Comparison of ENCODE assay signal across 25 cellular contexts in genomic region chr2:171169839-171170238, GRCh38.
"Had no signal": no experiment of that assay in that cellular context is flagged by ENCODE, and none has a peak within 500 bp of the region (broad histone marks: within the 10 kb centered on the region; RNA-seq: fewer than 3 reads in every experiment).

No MANE protein-coding gene starts in this region.

- H3K36me3 ChIP-seq: esophagus squamous epithelium, gastrocnemius medialis, heart right ventricle, left lung, lower lobe of right lung had no signal

- H3K27ac ChIP-seq: coronary artery, dorsolateral prefrontal cortex, epithelial cell of prostate, esophagus squamous epithelium, gastrocnemius medialis, heart right ventricle, left lung, lower lobe of right lung had no signal

- H3K27me3 Mint-ChIP-seq: naive B cell had no signal

- H3K27ac Mint-ChIP-seq: mesothelial cell of epicardium had no signal

- H3K4me1 ChIP-seq: esophagus squamous epithelium, gastrocnemius medialis, heart right ventricle, left lung, lower lobe of right lung had no signal

- H3K4me1 Mint-ChIP-seq: naive B cell had no signal

- ATAC-seq: esophagus mucosa, gastrocnemius medialis, heart right ventricle, left cardiac atrium, left lung, left ventricle myocardium superior, lower lobe of right lung, mucosa of descending colon had no signal

- H3K9me3 ChIP-seq: esophagus squamous epithelium, gastrocnemius medialis, heart right ventricle, left lung, lower lobe of right lung, mucosa of descending colon had no signal

- H3K4me3 Mint-ChIP-seq: mesothelial cell of epicardium, naive B cell had no signal

- H3K36me3 Mint-ChIP-seq: mesothelial cell of epicardium, naive B cell had no signal

- FAIRE-seq: islet of Langerhans, keratinocyte had no signal

- DNase-seq: dermis blood vessel endothelial cell; dorsolateral prefrontal cortex; effector CD4-positive, alpha-beta T cell; effector memory CD4-positive, alpha-beta T cell; erythroblast; esophagus squamous epithelium; foreskin fibroblast; gastrocnemius medialis; glutamatergic neuron; head of caudate nucleus; heart right ventricle; hippocampal formation; left cardiac atrium; left lung; left ventricle myocardium superior; lower lobe of right lung; mesenchymal stem cell; mucosa of descending colon; naive B cell had no signal

- H3K27me3 ChIP-seq: dorsolateral prefrontal cortex, esophagus squamous epithelium, gastrocnemius medialis, left lung had no signal

- H3K4me3 ChIP-seq: coronary artery, dorsolateral prefrontal cortex, esophagus squamous epithelium, gastrocnemius medialis, heart right ventricle, left lung, lower lobe of right lung, mucosa of descending colon had no signal
